8 cellular contexts compared by ENCODE assay signal in genomic region chr15:66702035-66702769, GRCh38. TPM values are rescaled to one million over a fixed set of nuclear protein-coding genes. Genes with fewer than 3 reads are reported as not detected.
A peak's percentile ranks its signal among the peaks of the same experiment; 100 is the strongest.
DNase-seq lines count a peak whose midpoint lies in the region; ATAC-seq and TF ChIP-seq lines count a peak whose summit lies in the region.

TSS of gene SMAD6 (plus strand) at chr15:66702236. CDS start at chr15:66703259, 1,023 bp downstream.

- H3K4me3 ChIP-seq in AG04449 (ENCODE audit: low read depth, low read length) = peak within 1 kb of the TSS; percentile 83

- TF ChIP-seq CTCF in AG04449 (IDR thresholded peaks at IDR 0.05; ENCODE audit: insufficient read depth, low read length, missing control alignments) = no peak
- no peak for TF ChIP-seq CTCF in subcutaneous adipose tissue (IDR thresholded peaks at IDR 0.05; ENCODE audit: low read depth)

- H3K9me3 Mint-ChIP-seq in activated naive CD4-positive, alpha-beta T cell treated with anti-CD3 and anti-CD28 coated beads, Interleukin-2, amount 50 U/mL, for 72 hours = no peaks in the 10 kb centered on the region

- H3K36me3 Mint-ChIP-seq in activated naive CD4-positive, alpha-beta T cell treated with anti-CD3 and anti-CD28 coated beads, Interleukin-2, amount 50 U/mL, for 72 hours = peaks cover 0 to 6% of the 10 kb centered on the region in 2 donors

- DNase-seq in AG04449 (ENCODE audit: low read depth, low spot score) (peak; percentile 95), NCI-H1105 (lab: John Stamatoyannopoulos, UW) (peak; percentile 98), SKM-1 treated with dmso at 0.1 percent for 144 hours (lab: John Stamatoyannopoulos, UW; ENCODE audit: unreplicated experiment) (peak; percentile 98), glomerular visceral epithelial cell (ENCODE audit: extremely low spot score) (peak; percentile 98), nucleus accumbens (lab: John Stamatoyannopoulos, UW) (peak in 55 of 56 donors; percentile 16 to 91 (median 68))
- peak; percentile 60 to 73 for DNase-seq in activated naive CD4-positive, alpha-beta T cell treated with anti-CD3 and anti-CD28 coated beads, Interleukin-2, amount 50 U/mL, for 72 hours (ENCODE audit: low spot score in 2 of 2)

- ATAC-seq in GM19324 (IDR thresholded peaks at IDR 0.05; ENCODE audit: low FRiP score, unreplicated experiment) = peak; percentile 20
- ATAC-seq in activated naive CD4-positive, alpha-beta T cell treated with anti-CD3 and anti-CD28 coated beads, Interleukin-2, amount 50 U/mL, for 72 hours = peak; percentile 16 to 65

- POLR2A ChIA-PET in AG04449 (lab: Yijun Ruan, JAX) = interaction anchor here (0.6 to 1.8 kb wide), 10 partner anchors 13 to 181 kb away, joined by 3 to 8 read pairs (median 3); no protein-coding TSS in a partner anchor

- peak within 1 kb of the TSS in 1 of 2 donors; percentile 55 for H3K27ac Mint-ChIP-seq in activated naive CD4-positive, alpha-beta T cell treated with anti-CD3 and anti-CD28 coated beads, Interleukin-2, amount 50 U/mL, for 72 hours

- CTCF ChIA-PET in AG04449 (lab: Yijun Ruan, JAX) = interaction anchor here (1.0 to 19.8 kb wide), 11 partner anchors 67 to 150 kb away, joined by 3 to 234 read pairs (median 6); no protein-coding TSS in a partner anchor

RNA-seq across cellular contexts. Expression of gene SMAD6, which starts in this region (rescaled TPM):
- under 1 TPM; 0.20 to 0.70 TPM for total RNA-seq in activated naive CD4-positive, alpha-beta T cell treated with anti-CD3 and anti-CD28 coated beads, Interleukin-2, amount 50 U/mL, for 72 hours
- total RNA-seq in subcutaneous adipose tissue = 10 to 100 TPM in 3 of 4 donors, 1 to 10 TPM in 1; 9.2 to 68.8 (median 12.4) TPM

Comparison
In these comparisons a context has a peak if more than half of its experiments do, and no peak if none do; other contexts are left out.
1. Peak in every context shown above with its lines: DNase-seq, ATAC-seq and H3K4me3 ChIP-seq.
2. RNA of gene SMAD6 (total RNA-seq): 9.2 to 68.8 TPM in subcutaneous adipose tissue; 0.20 to 0.70 TPM in activated naive CD4-positive, alpha-beta T cell treated with anti-CD3 and anti-CD28 coated beads, Interleukin-2, amount 50 U/mL, for 72 hours; every median in the first group is over 4 times any median in the second.
3. Peak in DNase-seq and ATAC-seq in activated naive CD4-positive, alpha-beta T cell treated with anti-CD3 and anti-CD28 coated beads, Interleukin-2, amount 50 U/mL, for 72 hours; RNA of the gene not detected or under 1 TPM.